ENCODE assay signal across 13 cellular contexts in genomic region chr6:117711369-117711768, GRCh38. TPM values are rescaled to one million over a fixed set of nuclear protein-coding genes. Genes with fewer than 3 reads are reported as not detected.
DNase-seq lines count a peak whose midpoint lies in the region; ATAC-seq and TF ChIP-seq lines count a peak whose summit lies in the region.
"Had no signal": no experiment of that assay in that cellular context is flagged by ENCODE, and none has a peak within 500 bp of the region (broad histone marks: within the 10 kb centered on the region; RNA-seq: fewer than 3 reads in every experiment).

No MANE protein-coding gene starts in this region.

- TF ChIP-seq CTCF in OCI-LY3 (IDR thresholded peaks at IDR 0.05; ENCODE audit: low read depth, low read length): peak; percentile 30; the same call in 1 of the 2 replicates
- TF ChIP-seq CTCF in foreskin keratinocyte (conservative IDR thresholded peaks at IDR 0.05): peak; percentile 39

- H3K9ac ChIP-seq in OCI-LY3 (ENCODE audit: low read length): no peak overlapping the region

- H3K4me2 ChIP-seq in OCI-LY3 (ENCODE audit: low read length): no peak overlapping the region

- no peak overlapping the region for H2AFZ ChIP-seq in OCI-LY3 (ENCODE audit: low read depth, low read length)

- H3K27ac ChIP-seq in OCI-LY3 (ENCODE audit: low read length) (no peak overlapping the region), foreskin keratinocyte (no peak overlapping the region)
- H3K27ac ChIP-seq: esophagus muscularis mucosa, lower lobe of right lung had no signal

- H3K36me3 ChIP-seq in OCI-LY3 (replicated peaks; ENCODE audit: low read depth, low read length): peaks cover 14% of the 10 kb centered on the region

- H3K4me1 ChIP-seq in OCI-LY3 (ENCODE audit: low read length) (peaks cover 9% of the 10 kb centered on the region), foreskin keratinocyte (no peaks in the 10 kb centered on the region)
- H3K4me1 ChIP-seq: esophagus muscularis mucosa, lower lobe of right lung had no signal

- H3K9me3 ChIP-seq in OCI-LY3 (ENCODE audit: insufficient read depth, low read length): no peaks in the 10 kb centered on the region
- H3K9me3 ChIP-seq: esophagus muscularis mucosa, lower lobe of right lung had no signal

- peak; percentile 14 for DNase-seq in ELR (ENCODE audit: low read depth)
- DNase-seq in foreskin keratinocyte: no peak
- DNase-seq in stimulated activated naive CD4-positive, alpha-beta T cell treated with Interleukin-2 at 50 U/mL for 16 hours (lab: John Stamatoyannopoulos, UW): no peak
- DNase-seq in posterior vena cava (ENCODE audit: low spot score): no peak
- DNase-seq: activated CD4-positive, CD25-positive, alpha-beta regulatory T cell; activated T-cell treated with anti-CD3 and anti-CD28 coated beads, Interleukin-2, amount 50 U/mL, for 4 hours; KG1; lower lobe of right lung; NCI-H2107 had no signal

- 0 out of 2 replicates have a peak, but pooled peaks cover 2% of the 10 kb centered on the region for H3K79me2 ChIP-seq in OCI-LY3 (ENCODE audit: low read length)

- intact Hi-C loops in posterior vena cava (cut with DNase I): no loop called here

- ATAC-seq in GM18909 (IDR thresholded peaks at IDR 0.05; ENCODE audit: poor library complexity, unreplicated experiment) (peak; percentile 67), foreskin keratinocyte (peak; percentile 41), HG03460 (IDR thresholded peaks at IDR 0.05; ENCODE audit: unreplicated experiment) (no peak)
- ATAC-seq: activated T-cell treated with anti-CD3 and anti-CD28 coated beads, Interleukin-2, amount 50 U/mL, for 4 hours; lower lobe of right lung had no signal

- H3K4me3 ChIP-seq in OCI-LY3 (ENCODE audit: low read length): no peak overlapping the region
- H3K4me3 ChIP-seq: esophagus muscularis mucosa, lower lobe of right lung had no signal

- H3K27me3 ChIP-seq in OCI-LY3 (ENCODE audit: low read depth, low read length): no peaks in the 10 kb centered on the region
- no peaks in the 10 kb centered on the region for H3K27me3 ChIP-seq in foreskin keratinocyte
- H3K27me3 ChIP-seq: esophagus muscularis mucosa had no signal

- no peaks in the 10 kb centered on the region for H4K20me1 ChIP-seq in OCI-LY3 (ENCODE audit: insufficient read depth, low read length)

RNA-seq across cellular contexts. Expression of gene NUS1, which starts 36.1 kb away (rescaled TPM):
- total RNA-seq in foreskin keratinocyte (30.8 and 32.3 TPM in 2 replicates), posterior vena cava (10 to 100 TPM; 36.3 to 42.8 TPM)
- 16.1 and 18.5 TPM in 2 replicates for polyA plus RNA-seq in foreskin keratinocyte
